ENCODE assay signal across 17 cellular contexts in genomic region chr18:27400001-27400400, GRCh38.
DNase-seq lines count a peak whose midpoint lies in the region; TF ChIP-seq lines count a peak whose summit lies in the region.
"Had no signal": no experiment of that assay in that cellular context is flagged by ENCODE, and none has a peak within 500 bp of the region (broad histone marks: within the 10 kb centered on the region; RNA-seq: fewer than 3 reads in every experiment).

No MANE protein-coding gene starts in this region.

- H3K36me3 ChIP-seq in A673 (ENCODE audit: insufficient read depth, low read length, poor library complexity, severe bottlenecking) (no peaks in the 10 kb centered on the region), OCI-LY1 (ENCODE audit: insufficient read depth, low read length) (no peaks in the 10 kb centered on the region), suprapubic skin (no peaks in the 10 kb centered on the region), MM.1S (replicated peaks; ENCODE audit: insufficient read depth, low read length) (no peaks in the 10 kb centered on the region)
- H3K36me3 ChIP-seq: sigmoid colon, tibial nerve had no signal

- no peaks in the 10 kb centered on the region for H3K9me2 ChIP-seq in OCI-LY1 (ENCODE audit: low read depth, low read length)
- H3K9me2 ChIP-seq in MM.1S (replicated peaks; ENCODE audit: insufficient read depth, low read length) = no peaks in the 10 kb centered on the region

- CTCF ChIA-PET in A673 (lab: Charles Lee) = no interaction called here

- no TSS peak for BruUV-seq in A673 (replicated peaks; lab: Mats Ljungman, UMichigan)

- TF ChIP-seq CTCF in A673 (conservative IDR thresholded peaks at IDR 0.05; ENCODE audit: low read depth, low read length) (peak; percentile 28; the same call in 1 of the 2 replicates), GM12873 (IDR thresholded peaks at IDR 0.05; ENCODE audit: insufficient read depth, low read depth, low read length, missing control alignments) (peak; percentile 28), OCI-LY1 (IDR thresholded peaks at IDR 0.05; ENCODE audit: low read length) (peak; percentile 11; the same call in 1 of the 2 replicates), suprapubic skin (IDR thresholded peaks at IDR 0.05) (no peak), MM.1S (IDR thresholded peaks at IDR 0.05; ENCODE audit: low read length) (no peak)

- H3K9ac ChIP-seq in OCI-LY1 (ENCODE audit: low read length) (no peak overlapping the region), MM.1S (ENCODE audit: low read length) (no peak overlapping the region)

- H3F3A ChIP-seq in OCI-LY1 (ENCODE audit: insufficient read depth, low read length) (no peaks in the 10 kb centered on the region), MM.1S (ENCODE audit: insufficient read depth, low read length) (no peaks in the 10 kb centered on the region)

- H2AFZ ChIP-seq in OCI-LY1 (ENCODE audit: low read length) = no peak overlapping the region
- no peak overlapping the region for H2AFZ ChIP-seq in MM.1S (ENCODE audit: low read length)

- H3K4me2 ChIP-seq in OCI-LY1 (ENCODE audit: low read length) = no peak overlapping the region
- H3K4me2 ChIP-seq in MM.1S (ENCODE audit: low read depth, low read length) = no peak overlapping the region

- 76% methylated on average over 9 of the region's 9 CpGs for WGBS in suprapubic skin

- no peaks in the 10 kb centered on the region for H3K9me3 ChIP-seq in A673 (ENCODE audit: low read depth, low read length, poor library complexity, severe bottlenecking)
- H3K9me3 ChIP-seq in OCI-LY1 (ENCODE audit: low read length) = no peaks in the 10 kb centered on the region
- no peaks in the 10 kb centered on the region for H3K9me3 ChIP-seq in suprapubic skin
- no peaks in the 10 kb centered on the region for H3K9me3 ChIP-seq in MM.1S (replicated peaks; ENCODE audit: insufficient read depth, low read length)
- H3K9me3 ChIP-seq: sigmoid colon, tibial nerve had no signal

- peak; percentile 1 for DNase-seq in A673 (ENCODE audit: low spot score)
- peak; percentile 8 for DNase-seq in glomerular visceral epithelial cell (ENCODE audit: extremely low spot score)
- no peak for DNase-seq in NCI-H524 (lab: John Stamatoyannopoulos, UW)
- DNase-seq in HUDEP-2 (lab: John Stamatoyannopoulos, UW; ENCODE audit: unreplicated experiment in 76 of 76) = no peak
- DNase-seq in suprapubic skin (ENCODE audit: low spot score in 2 of 2) = no peak
- DNase-seq in MM.1S = no peak
- DNase-seq: activated CD4-positive, alpha-beta T cell treated with anti-CD3 and anti-CD28 coated beads for 4 hours; KBM-7; kidney glomerular epithelial cell; NCI-H1436 treated with DMSO at 0.1 percent for 48 hours; NCI-H526 treated with DMSO at 0.1 percent for 48 hours; nucleus accumbens; sigmoid colon; stimulated activated CD4-positive, alpha-beta T cell treated with anti-CD3 and anti-CD28 coated beads, Interleukin-4, amount 100 ng/mL, for 1 hour had no signal

- no peak overlapping the region for H3K27ac ChIP-seq in A673 (ENCODE audit: low read depth, low read length, poor library complexity, severe bottlenecking)
- H3K27ac ChIP-seq in OCI-LY1 (ENCODE audit: low read depth, low read length, poor library complexity, severe bottlenecking) = no peak overlapping the region
- H3K27ac ChIP-seq in suprapubic skin = no peak overlapping the region
- H3K27ac ChIP-seq in MM.1S (ENCODE audit: low read length) = no peak overlapping the region
- H3K27ac ChIP-seq: sigmoid colon, tibial nerve had no signal

- H3K4me1 ChIP-seq in A673 (ENCODE audit: insufficient read depth, low read length, poor library complexity, severe bottlenecking) (no peaks in the 10 kb centered on the region), OCI-LY1 (ENCODE audit: insufficient read depth, low read length, severe bottlenecking) (no peaks in the 10 kb centered on the region), suprapubic skin (no peaks in the 10 kb centered on the region), MM.1S (ENCODE audit: low read length) (no peaks in the 10 kb centered on the region)
- H3K4me1 ChIP-seq: sigmoid colon, tibial nerve had no signal

- H3K27me3 ChIP-seq in A673 (replicated peaks; ENCODE audit: insufficient read depth, low read depth, low read length, poor library complexity) (peaks cover 2% of the 10 kb centered on the region), OCI-LY1 (ENCODE audit: insufficient read depth, low read length) (no peaks in the 10 kb centered on the region), suprapubic skin (no peaks in the 10 kb centered on the region), MM.1S (replicated peaks; ENCODE audit: insufficient read depth, low read length) (no peaks in the 10 kb centered on the region)
- H3K27me3 ChIP-seq: sigmoid colon, tibial nerve had no signal

- H3K4me3 ChIP-seq in A673 (ENCODE audit: low read depth, low read length, poor library complexity, severe bottlenecking) (no peak overlapping the region), OCI-LY1 (ENCODE audit: low read depth, low read length, poor library complexity, severe bottlenecking) (no peak overlapping the region), suprapubic skin (no peak overlapping the region), MM.1S (ENCODE audit: low read length) (no peak overlapping the region)
- H3K4me3 ChIP-seq: sigmoid colon, tibial nerve had no signal

- H3K79me2 ChIP-seq in OCI-LY1 (ENCODE audit: insufficient read depth, low read length) (no peaks in the 10 kb centered on the region), MM.1S (ENCODE audit: low read length) (no peaks in the 10 kb centered on the region)

- TF ChIP-seq POLR2A in suprapubic skin (IDR thresholded peaks at IDR 0.05) = no peak

- POLR2A ChIA-PET in A673 (lab: Charles Lee; ENCODE audit: low non-redundant PET) = no interaction called here

- TF ChIP-seq EP300 in suprapubic skin (IDR thresholded peaks at IDR 0.05) = no peak

- H4K20me1 ChIP-seq in OCI-LY1 (ENCODE audit: insufficient read depth, low read length) (no peaks in the 10 kb centered on the region), MM.1S (ENCODE audit: insufficient read depth, low read length) (no peaks in the 10 kb centered on the region)

- intact Hi-C loops in A673 (cut with micrococcal nuclease; ENCODE audit: unreplicated experiment) = no loop called here

Comparison
In these comparisons a context has a peak if more than half of its experiments do, and no peak if none do; other contexts are left out.
1. DNase-seq: peak in A673 (single experiment) and glomerular visceral epithelial cell (single experiment); none in NCI-H524 (0 of 2), HUDEP-2 (0 of 76), suprapubic skin (0 of 2) and MM.1S (single experiment).
2. CTCF ChIP-seq: peak in A673 (single experiment), GM12873 (single experiment) and OCI-LY1 (single experiment); none in suprapubic skin (0 of 2) and MM.1S (single experiment).